In genomic region chr12:19800884-19801283, GRCh38 we compare ENCODE assay signal across 15 cellular contexts.
DNase-seq lines count a peak whose midpoint lies in the region; ATAC-seq and TF ChIP-seq lines count a peak whose summit lies in the region.
"Had no signal": no experiment of that assay in that cellular context is flagged by ENCODE, and none has a peak within 500 bp of the region (broad histone marks: within the 10 kb centered on the region; RNA-seq: fewer than 3 reads in every experiment).

No MANE protein-coding gene starts in this region.

- no peaks in the 10 kb centered on the region for H3K4me1 ChIP-seq in SJCRH30
- H3K4me1 ChIP-seq: BE2C had no signal

- no peaks in the 10 kb centered on the region for H3K27me3 ChIP-seq in SJCRH30
- H3K27me3 ChIP-seq: BE2C had no signal

- in situ Hi-C loops in astrocyte of the spinal cord (cut with HindIII; ENCODE audit: low sequenced_read_pairs) = no loop called here

- TF ChIP-seq CTCF in GM20000 (IDR thresholded peaks at IDR 0.05; ENCODE audit: extremely low read depth, missing control alignments) (no peak), astrocyte of the spinal cord (IDR thresholded peaks at IDR 0.05; ENCODE audit: low read depth, low read length) (no peak)

- DNase-seq in EH (ENCODE audit: low read depth) (peak; percentile 15), GM20000 (ENCODE audit: low spot score) (peak; percentile 35), astrocyte of the spinal cord (ENCODE audit: low read depth, low spot score) (peak; percentile 40), non-pigmented ciliary epithelial cell (ENCODE audit: low read depth) (peak; percentile 57), SJCRH30 (no peak), NCI-H187 treated with DMSO at 0.1 percent for 48 hours (lab: John Stamatoyannopoulos, UW) (no peak)
- no peak for DNase-seq in stimulated activated CD4-positive, alpha-beta T cell treated with anti-CD3 and anti-CD28 coated beads, Interleukin-2, amount 100 ng/mL, for 48 hours
- DNase-seq: activated CD4-positive, alpha-beta T cell treated with anti-CD3 and anti-CD28 coated beads, Interleukin-2, amount 50 U/mL, for 4 hours; BE2C; DMS79; NCI-H69; stimulated activated CD4-positive, alpha-beta T cell treated with anti-CD3 and anti-CD28 coated beads, Interleukin-2, amount 100 ng/mL, for 24 hours; T-helper 9 cell had no signal

- no peaks in the 10 kb centered on the region for H3K9me3 ChIP-seq in SJCRH30 (replicated peaks)
- H3K9me3 ChIP-seq: BE2C had no signal

- H3K36me3 ChIP-seq in SJCRH30 = no peaks in the 10 kb centered on the region
- H3K36me3 ChIP-seq: BE2C had no signal

- H3K27ac ChIP-seq in SJCRH30 = no peak overlapping the region
- H3K27ac ChIP-seq: HL-60 had no signal

- ATAC-seq in HG02571 (IDR thresholded peaks at IDR 0.05; ENCODE audit: unreplicated experiment) = no peak

- H3K4me3 ChIP-seq in astrocyte of the spinal cord (ENCODE audit: low read depth, low read length) (no peak overlapping the region), SJCRH30 (no peak overlapping the region)

Comparison
In these comparisons a context has a peak if more than half of its experiments do, and no peak if none do; other contexts are left out.
1. DNase-seq: peak in EH (single experiment), GM20000 (single experiment), astrocyte of the spinal cord (single experiment) and non-pigmented ciliary epithelial cell (single experiment); none in SJCRH30 (0 of 2), stimulated activated CD4-positive, alpha-beta T cell treated with anti-CD3 and anti-CD28 coated beads, Interleukin-2, amount 100 ng/mL, for 48 hours (0 of 2) and NCI-H187 treated with DMSO at 0.1 percent for 48 hours (single experiment).